Comparison of ENCODE assay signal across 17 cellular contexts in the genomic region with DNA sequence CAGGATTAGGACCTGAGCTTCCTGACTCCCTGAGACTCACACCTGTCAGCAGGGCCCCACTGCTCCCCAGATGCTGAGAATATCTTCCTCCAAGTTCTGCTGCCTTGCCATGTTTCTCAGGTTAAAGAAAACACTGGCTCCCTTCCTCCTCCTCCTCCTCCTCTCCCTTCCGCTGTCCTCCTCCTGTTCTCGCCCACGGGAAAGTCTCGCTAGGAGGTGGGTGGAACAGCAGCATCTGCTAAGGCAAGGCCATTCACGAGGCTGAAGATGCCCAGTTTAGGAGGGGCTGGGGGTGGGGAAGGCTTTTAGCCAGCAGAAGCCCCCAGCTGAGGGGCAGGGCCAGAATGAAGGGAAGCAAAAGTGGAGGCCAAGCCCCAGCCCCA. TPM values are rescaled to one million over a fixed set of nuclear protein-coding genes. Genes with fewer than 3 reads are reported as not detected.
A peak's percentile ranks its signal among the peaks of the same experiment; 100 is the strongest.
DNase-seq lines count a peak whose midpoint lies in the region; ATAC-seq and TF ChIP-seq lines count a peak whose summit lies in the region.
"Had no signal": no experiment of that assay in that cellular context is flagged by ENCODE, and none has a peak within 500 bp of the region (broad histone marks: within the 10 kb centered on the region; RNA-seq: fewer than 3 reads in every experiment).

No MANE protein-coding gene starts in this region.

- H4K20me1 ChIP-seq in BLaER1 (no peaks in the 10 kb centered on the region), OCI-LY7 (ENCODE audit: insufficient read depth, low read length) (no peaks in the 10 kb centered on the region)

- H3K4me1 Mint-ChIP-seq in stimulated activated effector memory CD8-positive, alpha-beta T cell treated with anti-CD3 and anti-CD28 coated beads, Interleukin-12 subunit alpha, Interleukin-12 subunit beta, amount 100 ng/mL, for 72 hours = no peaks in the 10 kb centered on the region

- peak overlapping the region; percentile 6 for H3K4me2 ChIP-seq in BLaER1
- H3K4me2 ChIP-seq in OCI-LY7 (ENCODE audit: low read length) = peak overlapping the region; percentile 61

- no peaks in the 10 kb centered on the region for H3K9me3 Mint-ChIP-seq in stimulated activated effector memory CD8-positive, alpha-beta T cell treated with anti-CD3 and anti-CD28 coated beads, Interleukin-12 subunit alpha, Interleukin-12 subunit beta, amount 100 ng/mL, for 72 hours
- H3K9me3 Mint-ChIP-seq: CD4-positive, alpha-beta T cell had no signal

- no peak for ATAC-seq in stimulated activated effector memory CD8-positive, alpha-beta T cell treated with anti-CD3 and anti-CD28 coated beads, Interleukin-12 subunit alpha, Interleukin-12 subunit beta, amount 100 ng/mL, for 72 hours

- H3K27ac ChIP-seq in BLaER1 (no peak overlapping the region), OCI-LY7 (ENCODE audit: low read depth, low read length, poor library complexity, severe bottlenecking) (peak overlapping the region; percentile 37), cingulate gyrus (ENCODE audit: low read depth, low read length) (peak overlapping the region; percentile 39)
- H3K27ac ChIP-seq: HL-60 had no signal

- H3K36me3 Mint-ChIP-seq in stimulated activated effector memory CD8-positive, alpha-beta T cell treated with anti-CD3 and anti-CD28 coated beads, Interleukin-12 subunit alpha, Interleukin-12 subunit beta, amount 100 ng/mL, for 72 hours = no peaks in the 10 kb centered on the region

- CTCF ChIA-PET in OCI-LY7 (lab: Charles Lee; ENCODE audit: unreplicated experiment) = no interaction called here

- H3K9me3 ChIP-seq in BLaER1 (no peaks in the 10 kb centered on the region), OCI-LY7 (ENCODE audit: low read length) (no peaks in the 10 kb centered on the region)

- H3K4me1 ChIP-seq in BLaER1 (peaks cover 16% of the 10 kb centered on the region), OCI-LY7 (ENCODE audit: insufficient read depth, low read length, poor library complexity, severe bottlenecking) (peaks cover 30% of the 10 kb centered on the region)

- H3K79me2 ChIP-seq in OCI-LY7 (ENCODE audit: insufficient read depth, low read depth, low read length) = no peaks in the 10 kb centered on the region

- H3K4me3 Mint-ChIP-seq in stimulated activated effector memory CD8-positive, alpha-beta T cell treated with anti-CD3 and anti-CD28 coated beads, Interleukin-12 subunit alpha, Interleukin-12 subunit beta, amount 100 ng/mL, for 72 hours = no peak overlapping the region
- H3K4me3 Mint-ChIP-seq: CD4-positive, alpha-beta T cell had no signal

- no peak for DNase-seq in OCI-LY7 (ENCODE audit: low spot score)
- no peak for DNase-seq in stimulated activated effector memory CD8-positive, alpha-beta T cell treated with anti-CD3 and anti-CD28 coated beads, Interleukin-12 subunit alpha, Interleukin-12 subunit beta, amount 100 ng/mL, for 72 hours (ENCODE audit: low spot score in 2 of 2)
- no peak for DNase-seq in activated CD4-positive, CD25-positive, alpha-beta regulatory T cell treated with anti-CD3 and anti-CD28 coated beads, Interleukin-2, amount 50 U/mL, for 72 hours
- no peak for DNase-seq in erythroblast (lab: John Stamatoyannopoulos, UW)
- DNase-seq in NCI-H510A (lab: John Stamatoyannopoulos, UW) = no peak
- DNase-seq: 8988T; AML-193; C1 segment of cervical spinal cord; CD4-positive, alpha-beta T cell; DMS79; EL; GDM1; GOT3; HCEC 1CT had no signal

- TF ChIP-seq CTCF in OCI-LY7 (conservative IDR thresholded peaks at IDR 0.05; ENCODE audit: low read length) = no peak

- H3K36me3 ChIP-seq in BLaER1 = no peaks in the 10 kb centered on the region
- no peaks in the 10 kb centered on the region for H3K36me3 ChIP-seq in OCI-LY7 (ENCODE audit: insufficient read depth, low read length)

- no peak for TF ChIP-seq POLR2A in erythroblast (IDR thresholded peaks at IDR 0.05; ENCODE audit: low read length)

- H3K9me2 ChIP-seq in OCI-LY7 (ENCODE audit: insufficient read depth, low read length) = no peaks in the 10 kb centered on the region

- no peaks in the 10 kb centered on the region for H3K27me3 ChIP-seq in BLaER1

- peak overlapping the region; percentile 57 for H3K27ac Mint-ChIP-seq in stimulated activated effector memory CD8-positive, alpha-beta T cell treated with anti-CD3 and anti-CD28 coated beads, Interleukin-12 subunit alpha, Interleukin-12 subunit beta, amount 100 ng/mL, for 72 hours
- H3K27ac Mint-ChIP-seq: CD4-positive, alpha-beta T cell had no signal

- BruUV-seq in OCI-LY7 (replicated peaks; lab: Mats Ljungman, UMichigan) = no TSS peak

- POLR2A ChIA-PET in OCI-LY7 (lab: Charles Lee) = no interaction called here

- H3K9ac ChIP-seq in BLaER1 = no peak overlapping the region

- H3K4me3 ChIP-seq in BLaER1 (no peak overlapping the region), OCI-LY7 (ENCODE audit: low read depth, low read length, poor library complexity, severe bottlenecking) (peak overlapping the region; percentile 10)

- intact Hi-C loops in OCI-LY7 (cut with micrococcal nuclease; ENCODE audit: unreplicated experiment) = no loop called here

- H2AFZ ChIP-seq in OCI-LY7 (ENCODE audit: low read length) = peak overlapping the region; percentile 66

RNA-seq across cellular contexts. Expression of gene KCNK15, which starts 23.8 kb away (rescaled TPM):
- total RNA-seq in OCI-LY7 (2014; rRNA removed; shearing (Covaris generic)) = not detected in 2 replicates
- not detected in 2 replicates for total RNA-seq in OCI-LY7 (2022)
- total RNA-seq: CD4-positive, alpha-beta T cell had no signal

RNA-seq across cellular contexts. Expression of gene RIMS4, which starts 40.9 kb away (rescaled TPM):
- not detected in 2 replicates for total RNA-seq in OCI-LY7 (2014; rRNA removed; shearing (Covaris generic))
- total RNA-seq in OCI-LY7 (2022) = 0.13 TPM in 1 of 2 replicates, not detected in the other
- total RNA-seq: CD4-positive, alpha-beta T cell had no signal

RNA-seq across cellular contexts. Expression of gene CCN5, which starts 54.3 kb away (rescaled TPM):
- not detected in 2 replicates for total RNA-seq in OCI-LY7 (2014; rRNA removed; shearing (Covaris generic))
- total RNA-seq in OCI-LY7 (2022) = not detected in 2 replicates
- total RNA-seq: CD4-positive, alpha-beta T cell had no signal
